ENCODE assay signal across 8 cellular contexts in genomic region chr9:36471359-36471758, GRCh38.
DNase-seq lines count a peak whose midpoint lies in the region; ATAC-seq and TF ChIP-seq lines count a peak whose summit lies in the region.
"Had no signal": no experiment of that assay in that cellular context is flagged by ENCODE, and none has a peak within 500 bp of the region (broad histone marks: within the 10 kb centered on the region; RNA-seq: fewer than 3 reads in every experiment).

No MANE protein-coding gene starts in this region.

- no peak overlapping the region for H3K4ac ChIP-seq in neuronal stem cell (ENCODE audit: low read length)

- no peaks in the 10 kb centered on the region for H3K27me3 ChIP-seq in KMS-11 (ENCODE audit: insufficient read depth, low read depth)
- no peaks in the 10 kb centered on the region for H3K27me3 ChIP-seq in neuronal stem cell (ENCODE audit: control insufficient read depth in 3 of 3, insufficient read depth in 3 of 3, low read depth in 1 of 3, low read length in 3 of 3)

- H3K9me3 Mint-ChIP-seq in activated naive CD4-positive, alpha-beta T cell treated with anti-CD3 and anti-CD28 coated beads, Interleukin-2, amount 50 U/mL, for 72 hours, result no peaks in the 10 kb centered on the region
- H3K9me3 Mint-ChIP-seq in immature natural killer cell, result no peaks in the 10 kb centered on the region
- no peaks in the 10 kb centered on the region for H3K9me3 Mint-ChIP-seq in stimulated activated naive CD8-positive, alpha-beta T cell treated with anti-CD3 and anti-CD28 coated beads, Interleukin-15, amount 100 ng/mL, for 72 hours

- H3K23ac ChIP-seq in neuronal stem cell (ENCODE audit: low read depth, low read length, poor library complexity), result no peak overlapping the region

- no peak overlapping the region for H4K91ac ChIP-seq in neuronal stem cell (ENCODE audit: low read depth, low read length, poor library complexity)

- no peaks in the 10 kb centered on the region for H3K9me3 ChIP-seq in neuronal stem cell (replicated peaks in 1 of 2; ENCODE audit: control insufficient read depth in 2 of 2, insufficient read depth in 1 of 2, low read depth in 1 of 2, low read length in 2 of 2)

- peaks cover 33 to 37% of the 10 kb centered on the region in 2 donors for H3K4me1 Mint-ChIP-seq in immature natural killer cell
- H3K4me1 Mint-ChIP-seq in stimulated activated naive CD8-positive, alpha-beta T cell treated with anti-CD3 and anti-CD28 coated beads, Interleukin-15, amount 100 ng/mL, for 72 hours, result peaks cover 38% of the 10 kb centered on the region

- peak overlapping the region; percentile 67 for H3K27ac ChIP-seq in KMS-11
- H3K27ac ChIP-seq in neuronal stem cell (replicated peaks; ENCODE audit: low read length), result no peak overlapping the region

- H3K27ac Mint-ChIP-seq in activated naive CD4-positive, alpha-beta T cell treated with anti-CD3 and anti-CD28 coated beads, Interleukin-2, amount 50 U/mL, for 72 hours, result peak overlapping the region; percentile 90 to 93
- peak overlapping the region; percentile 87 to 98 (median 96) for H3K27ac Mint-ChIP-seq in immature natural killer cell
- H3K27ac Mint-ChIP-seq in stimulated activated naive CD8-positive, alpha-beta T cell treated with anti-CD3 and anti-CD28 coated beads, Interleukin-15, amount 100 ng/mL, for 72 hours, result peak overlapping the region; percentile 81 to 96

- no peak overlapping the region for H2BK15ac ChIP-seq in neuronal stem cell (ENCODE audit: low read length)

- H3K4me1 ChIP-seq in KMS-11 (ENCODE audit: low read depth, poor library complexity, severe bottlenecking) (peaks cover 21% of the 10 kb centered on the region), neuronal stem cell (ENCODE audit: control insufficient read depth in 2 of 2, insufficient read depth in 1 of 2, low read depth in 1 of 2, low read length in 2 of 2) (no peaks in the 10 kb centered on the region)

- DNase-seq in activated naive CD4-positive, alpha-beta T cell treated with anti-CD3 and anti-CD28 coated beads, Interleukin-2, amount 50 U/mL, for 72 hours (ENCODE audit: low spot score in 2 of 2), result no peak
- no peak for DNase-seq in immature natural killer cell
- DNase-seq in stimulated activated naive CD8-positive, alpha-beta T cell treated with anti-CD3 and anti-CD28 coated beads, Interleukin-15, amount 100 ng/mL, for 72 hours, result no peak
- no peak for DNase-seq in neuronal stem cell (ENCODE audit: low spot score)
- no peak for DNase-seq in H4 (ENCODE audit: low spot score)
- no peak for DNase-seq in iPS-NIHi11 (ENCODE audit: low spot score)
- DNase-seq: NCI-H1048 had no signal

- TF ChIP-seq CTCF in KMS-11 (conservative IDR thresholded peaks at IDR 0.05; ENCODE audit: low read depth, low read length), result no peak

- peak overlapping the region; percentile 80 to 95 (median 88) for H3K4me3 Mint-ChIP-seq in immature natural killer cell
- peak overlapping the region; percentile 80 to 86 for H3K4me3 Mint-ChIP-seq in stimulated activated naive CD8-positive, alpha-beta T cell treated with anti-CD3 and anti-CD28 coated beads, Interleukin-15, amount 100 ng/mL, for 72 hours

- no CpG with 5 or more reads among the region's 3 CpGs for WGBS in neuronal stem cell (ENCODE audit: extremely low coverage in 2 of 2, insufficient read length in 2 of 2, insufficient replicate concordance in 1 of 2), 2 donors

- H3K9ac ChIP-seq in KMS-11 (no peak overlapping the region), neuronal stem cell (ENCODE audit: low read depth, low read length, poor library complexity) (no peak overlapping the region)

- H3K27me3 Mint-ChIP-seq in immature natural killer cell (ENCODE audit: low read depth in 3 of 3), result peaks cover 0 to 1% (median 0%) of the 10 kb centered on the region in 3 donors
- no peaks in the 10 kb centered on the region for H3K27me3 Mint-ChIP-seq in stimulated activated naive CD8-positive, alpha-beta T cell treated with anti-CD3 and anti-CD28 coated beads, Interleukin-15, amount 100 ng/mL, for 72 hours

- H3K36me3 Mint-ChIP-seq in activated naive CD4-positive, alpha-beta T cell treated with anti-CD3 and anti-CD28 coated beads, Interleukin-2, amount 50 U/mL, for 72 hours, result peaks cover 6 to 17% of the 10 kb centered on the region in 2 donors
- H3K36me3 Mint-ChIP-seq in immature natural killer cell, result peaks cover 0 to 3% (median 0%) of the 10 kb centered on the region in 3 donors

- H3K79me2 ChIP-seq in KMS-11 (ENCODE audit: insufficient read depth, low read depth), result no peaks in the 10 kb centered on the region; the same call in 1 of the 2 replicates

- no peak overlapping the region for H4K8ac ChIP-seq in neuronal stem cell (ENCODE audit: low read depth, low read length)

- no peak overlapping the region for H3K14ac ChIP-seq in neuronal stem cell (ENCODE audit: low read length)

- H3K4me2 ChIP-seq in KMS-11 (peak overlapping the region; percentile 87), neuronal stem cell (ENCODE audit: insufficient read depth, low read length, poor library complexity, severe bottlenecking) (no peak overlapping the region)

- no peak overlapping the region for H2BK5ac ChIP-seq in neuronal stem cell (ENCODE audit: low read length)

- H2BK12ac ChIP-seq in neuronal stem cell (ENCODE audit: low read length), result no peak overlapping the region

- no peak for ATAC-seq in activated naive CD4-positive, alpha-beta T cell treated with anti-CD3 and anti-CD28 coated beads, Interleukin-2, amount 50 U/mL, for 72 hours
- ATAC-seq in stimulated activated naive CD8-positive, alpha-beta T cell treated with anti-CD3 and anti-CD28 coated beads, Interleukin-15, amount 100 ng/mL, for 72 hours, result no peak

- no peaks in the 10 kb centered on the region for H4K20me1 ChIP-seq in KMS-11 (ENCODE audit: insufficient read depth)

- H3K36me3 ChIP-seq in KMS-11 (ENCODE audit: insufficient read depth), result no peaks in the 10 kb centered on the region
- peaks cover 0 to 3% of the 10 kb centered on the region in 2 donors for H3K36me3 ChIP-seq in neuronal stem cell (replicated peaks in 1 of 2; ENCODE audit: control insufficient read depth in 2 of 2, insufficient read depth in 2 of 2, low read length in 2 of 2)

- H2AFZ ChIP-seq in KMS-11 (ENCODE audit: low read depth), result peak overlapping the region; percentile 43; the same call in 1 of the 2 replicates
- no peak overlapping the region for H2AFZ ChIP-seq in neuronal stem cell (ENCODE audit: low read length)

- H3K79me1 ChIP-seq in neuronal stem cell (ENCODE audit: low read depth, low read length), result peaks cover 3% of the 10 kb centered on the region

- H2AK5ac ChIP-seq in neuronal stem cell (ENCODE audit: low read depth, low read length), result no peak overlapping the region

- H3K4me3 ChIP-seq in KMS-11 (IDR thresholded peaks at IDR 0.05; ENCODE audit: insufficient read depth, low read depth, low read length) (no peak overlapping the region), neuronal stem cell (ENCODE audit: low read length in 2 of 2) (no peak overlapping the region)

- no peak overlapping the region for H3K18ac ChIP-seq in neuronal stem cell (ENCODE audit: low read length)

- no peak overlapping the region for H2BK120ac ChIP-seq in neuronal stem cell (ENCODE audit: low read depth, low read length)
